In the genomic region with DNA sequence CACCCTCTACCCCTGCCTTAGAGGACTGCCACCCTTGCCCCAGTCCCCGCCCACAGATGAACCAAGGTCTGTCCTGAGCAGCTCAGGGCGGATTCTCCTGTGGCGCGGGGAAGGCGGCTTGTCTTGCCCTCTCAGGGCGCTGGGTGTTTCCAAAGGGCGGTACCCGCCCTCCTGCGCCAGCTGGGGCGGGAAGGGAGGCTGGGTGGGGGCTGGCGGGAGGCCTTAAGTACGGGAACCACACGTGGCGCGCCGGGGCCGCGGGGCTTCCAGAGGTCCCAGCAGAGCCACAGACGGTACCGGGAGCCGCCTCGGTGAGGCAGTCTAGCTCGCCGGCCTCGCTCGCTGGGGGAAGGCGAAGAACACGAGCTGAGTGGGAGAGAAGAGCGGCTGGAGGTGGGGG, we compare ENCODE assay signal across 8 cellular contexts.
DNase-seq lines count a peak whose midpoint lies in the region; ATAC-seq and TF ChIP-seq lines count a peak whose summit lies in the region.

No MANE protein-coding gene starts in this region.

- H3K9ac ChIP-seq in H9 (ENCODE audit: extremely low read depth, insufficient read length, low read length) = no peak overlapping the region

- no peak overlapping the region for H3K27ac Mint-ChIP-seq in H9

- H3K23ac ChIP-seq in H9 (ENCODE audit: insufficient read length, low read depth, low read length) = no peak overlapping the region

- no peak overlapping the region for H2AK5ac ChIP-seq in H9 (ENCODE audit: insufficient read length, low read length)

- no peak overlapping the region for H2BK120ac ChIP-seq in H9 (ENCODE audit: low read depth, low read length, poor library complexity, severe bottlenecking)

- no peak overlapping the region for H2BK5ac ChIP-seq in H9 (ENCODE audit: insufficient read length, low read length)

- no peak overlapping the region; the same call in 1 of the 2 replicates for H3K14ac ChIP-seq in H9 (ENCODE audit: insufficient read depth, low read length)

- H3K4me2 ChIP-seq in H9 (ENCODE audit: insufficient read depth, insufficient read length, low read length) (peak overlapping the region; percentile 45), hepatocyte (peak overlapping the region; percentile 67)

- H3K27ac ChIP-seq in H9 (ENCODE audit: insufficient read length, low read depth, low read length) = no peak overlapping the region
- H3K27ac ChIP-seq in hepatocyte = no peak overlapping the region

- DNase-seq in H9 = peak; percentile 38
- peak; percentile 66 to 70 for DNase-seq in activated T-cell treated with anti-CD3 and anti-CD28 coated beads, Interleukin-2, amount 50 U/mL, for 48 hours
- peak; percentile 45 for DNase-seq in hepatocyte (ENCODE audit: low spot score)
- peak; percentile 55 to 65 for DNase-seq in stimulated activated CD4-positive, alpha-beta T cell treated with anti-CD3 and anti-CD28 coated beads, Interleukin-4, amount 100 ng/mL, for 4 hours
- DNase-seq in NCI-H187 treated with DMSO at 0.1 percent for 48 hours (lab: John Stamatoyannopoulos, UW) = no peak
- DNase-seq in SKM-1 treated with dmso at 0.1 percent for 144 hours (lab: John Stamatoyannopoulos, UW; ENCODE audit: unreplicated experiment) = no peak
- DNase-seq in NAMALWA (ENCODE audit: low spot score) = no peak

- H4K91ac ChIP-seq in H9 (ENCODE audit: insufficient read length, low read depth, low read length) = no peak overlapping the region

- no CpG with 5 or more reads among the region's 29 CpGs for WGBS in H9 (ENCODE audit: extremely low coverage, insufficient read length, low lambda C conversion rate)
- 28% methylated on average over 15 of the region's 29 CpGs for WGBS in hepatocyte (ENCODE audit: low lambda C conversion rate, missing lambda C conversion rate)

- TF ChIP-seq CTCF in H9 (conservative IDR thresholded peaks at IDR 0.05) = peak; percentile 46
- peak; percentile 42 for TF ChIP-seq CTCF in hepatocyte (IDR thresholded peaks at IDR 0.05; ENCODE audit: poor library complexity)

- H3K9me3 ChIP-seq in H9 (ENCODE audit: control insufficient read depth, low read depth, low read length) (no peaks in the 10 kb centered on the region), hepatocyte (ENCODE audit: low read depth) (no peaks in the 10 kb centered on the region)

- no peak overlapping the region for H3K4ac ChIP-seq in H9 (ENCODE audit: low read depth, low read length)

- H3K27me3 ChIP-seq in H9 (ENCODE audit: insufficient read depth, low read length) = peaks cover 3% of the 10 kb centered on the region; the same call in 1 of the 2 replicates
- no peaks in the 10 kb centered on the region for H3K27me3 ChIP-seq in hepatocyte

- H3K79me2 ChIP-seq in H9 (ENCODE audit: insufficient read depth, low read length) = no peaks in the 10 kb centered on the region
- H3K79me2 ChIP-seq in hepatocyte = no peaks in the 10 kb centered on the region

- H3K18ac ChIP-seq in H9 (ENCODE audit: insufficient read length, low read depth, low read length) = no peak overlapping the region

- H2BK15ac ChIP-seq in H9 (ENCODE audit: low read depth, low read length) = no peak overlapping the region

- H4K20me1 ChIP-seq in H9 (ENCODE audit: control insufficient read depth, insufficient read depth, insufficient read length) = no peaks in the 10 kb centered on the region
- H4K20me1 ChIP-seq in hepatocyte (ENCODE audit: insufficient read depth, poor library complexity, severe bottlenecking) = no peaks in the 10 kb centered on the region

- peaks cover 0 to 5% (median 2%) of the 10 kb centered on the region in 3 experiments; a peak in 5 of 7 replicates for H3K36me3 Mint-ChIP-seq in H9 (ENCODE audit: insufficient read depth in 1 of 3, low read depth in 3 of 3)

- H3K56ac ChIP-seq in H9 (ENCODE audit: insufficient read length, low read depth, low read length) = no peak overlapping the region

- H3K9me3 Mint-ChIP-seq in H9 = peaks cover 77 to 81% of the 10 kb centered on the region in 2 experiments

- H3K4me3 Mint-ChIP-seq in H9 = peak overlapping the region; percentile 51 to 53; a peak in 4 of 5 replicates

- H4K5ac ChIP-seq in H9 (ENCODE audit: insufficient read length, low read depth, low read length) = no peak overlapping the region

- H3K79me1 ChIP-seq in H9 (ENCODE audit: insufficient read depth, low read depth, low read length, poor library complexity, severe bottlenecking) = no peaks in the 10 kb centered on the region

- H3K23me2 ChIP-seq in H9 (ENCODE audit: insufficient read length, low read depth, low read length, poor library complexity, severe bottlenecking) = peaks cover 6% of the 10 kb centered on the region

- peaks cover 0 to 14% of the 10 kb centered on the region in 2 experiments; a peak in 2 of 4 replicates for H3K4me1 Mint-ChIP-seq in H9

- no peaks in the 10 kb centered on the region for H3K36me3 ChIP-seq in hepatocyte (replicated peaks; ENCODE audit: insufficient read depth, low read depth)

- H4K8ac ChIP-seq in H9 (replicated peaks; ENCODE audit: insufficient read length, low read depth, low read length) = no peak overlapping the region

- H2AFZ ChIP-seq in H9 (ENCODE audit: low read length) = no peak overlapping the region
- H2AFZ ChIP-seq in hepatocyte = no peak overlapping the region

- H2BK12ac ChIP-seq in H9 (ENCODE audit: insufficient read length, low read depth, low read length) = no peak overlapping the region

- H3T11ph ChIP-seq in H9 (ENCODE audit: low read length) = no peak overlapping the region

- no peak overlapping the region for H3K4me3 ChIP-seq in hepatocyte

- ATAC-seq in GM21825 (IDR thresholded peaks at IDR 0.05; ENCODE audit: unreplicated experiment) = no peak

- no peaks in the 10 kb centered on the region for H3K9me2 ChIP-seq in hepatocyte (replicated peaks; ENCODE audit: insufficient read depth)

- H2BK20ac ChIP-seq in H9 (ENCODE audit: low read depth, low read length, poor library complexity, severe bottlenecking) = no peak overlapping the region

- H3K27me3 Mint-ChIP-seq in H9 (ENCODE audit: low read depth) = peaks cover 47% of the 10 kb centered on the region

- H3K4me1 ChIP-seq in H9 (ENCODE audit: insufficient read depth, low read length) (0 out of 2 replicates have a peak, but pooled peaks cover 6% of the 10 kb centered on the region), hepatocyte (ENCODE audit: insufficient read depth) (no peaks in the 10 kb centered on the region)

Comparison
In these comparisons a context has a peak if more than half of its experiments do, and no peak if none do; other contexts are left out.
1. DNase-seq: peak in H9 (single experiment), activated T-cell treated with anti-CD3 and anti-CD28 coated beads, Interleukin-2, amount 50 U/mL, for 48 hours (2 of 2), hepatocyte (single experiment) and stimulated activated CD4-positive, alpha-beta T cell treated with anti-CD3 and anti-CD28 coated beads, Interleukin-4, amount 100 ng/mL, for 4 hours (2 of 2); none in NCI-H187 treated with DMSO at 0.1 percent for 48 hours (single experiment), SKM-1 treated with dmso at 0.1 percent for 144 hours (single experiment) and NAMALWA (single experiment).